In the genomic region with DNA sequence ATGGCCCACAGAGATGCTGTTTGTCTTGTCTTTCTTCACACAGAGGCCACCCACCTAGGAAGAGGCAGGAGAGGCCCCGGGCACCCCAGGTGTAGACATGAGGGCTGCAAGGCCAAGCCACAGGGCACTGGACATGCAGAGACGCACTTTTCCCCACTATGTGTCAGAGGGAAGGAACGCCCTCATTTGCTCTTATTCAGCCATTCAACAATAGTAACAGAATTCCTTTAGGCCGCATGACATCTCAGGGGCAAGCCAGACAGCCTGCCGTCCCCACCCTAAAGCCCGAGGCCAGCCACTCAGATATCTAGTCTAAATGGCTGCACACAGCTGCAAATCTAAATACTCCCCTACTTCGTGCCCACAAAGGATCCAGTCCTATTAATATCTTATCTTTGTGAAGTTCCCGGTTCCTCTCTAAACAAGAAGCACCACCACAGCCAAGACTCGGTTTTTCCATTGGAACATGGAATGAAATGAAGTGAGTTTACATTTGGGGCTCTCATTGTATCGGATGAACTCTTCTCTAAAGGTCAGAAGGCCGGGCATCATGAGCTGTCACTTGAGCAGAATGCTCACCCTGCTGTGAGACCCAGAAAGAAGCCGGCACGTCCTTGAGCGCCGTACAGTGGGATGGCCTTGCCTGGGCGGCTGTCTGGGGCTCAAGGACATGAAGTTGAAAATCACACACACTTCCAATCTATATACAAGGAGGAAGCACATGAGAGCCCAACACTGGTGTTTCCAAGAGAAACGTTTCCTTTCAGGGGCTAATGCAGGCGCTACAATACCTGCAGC, we compare ENCODE assay signal across 17 cellular contexts. TPM values are rescaled to one million over a fixed set of nuclear protein-coding genes. Genes with fewer than 3 reads are reported as not detected.
DNase-seq lines count a peak whose midpoint lies in the region; ATAC-seq and TF ChIP-seq lines count a peak whose summit lies in the region.
"Had no signal": no experiment of that assay in that cellular context is flagged by ENCODE, and none has a peak within 500 bp of the region (broad histone marks: within the 10 kb centered on the region; RNA-seq: fewer than 3 reads in every experiment).

No MANE protein-coding gene starts in this region.

- H3K4me1 ChIP-seq in SJSA1 (replicated peaks): peaks cover 45% of the 10 kb centered on the region
- peaks cover 7 to 38% (median 24%) of the 10 kb centered on the region in 4 donors for H3K4me1 ChIP-seq in transverse colon

- intact Hi-C loops in transverse colon (cut with DNase I; ENCODE audit: low total_unique reads): no loop called here

- H3K36me3 Mint-ChIP-seq in nephron (ENCODE audit: low read depth): peaks cover 33% of the 10 kb centered on the region
- H3K36me3 Mint-ChIP-seq: activated naive CD4-positive, alpha-beta T cell treated with anti-CD3 and anti-CD28 coated beads, Interleukin-2, amount 10 ng/mL, durations not matched to agents 7 days and 5 days; memory B cell; stimulated activated memory B cell treated with anti-CD40 and anti-IgM and Interleukin-4, amounts not matched to agents 10 μg/mL and 1 μg/mL and 100 μg/mL, for 72 hours had no signal

- H3K27me3 Mint-ChIP-seq in nephron (ENCODE audit: low read depth): peaks cover 6% of the 10 kb centered on the region

- H3K9me3 ChIP-seq in SJSA1 (replicated peaks) (no peaks in the 10 kb centered on the region), transverse colon (no peaks in the 10 kb centered on the region)
- H3K9me3 ChIP-seq: neutrophil had no signal

- H3K4me3 ChIP-seq in SJSA1 (no peak overlapping the region), fibroblast of villous mesenchyme (ENCODE audit: low read depth, low read length) (no peak overlapping the region), transverse colon (no peak overlapping the region)

- TF ChIP-seq CTCF in fibroblast of villous mesenchyme (IDR thresholded peaks at IDR 0.05; ENCODE audit: insufficient read depth, low read depth, low read length): no peak
- TF ChIP-seq CTCF in nephron (IDR thresholded peaks at IDR 0.05; ENCODE audit: unreplicated experiment in 3 of 3): no peak
- TF ChIP-seq CTCF in transverse colon (IDR thresholded peaks at IDR 0.05): no peak

- H3K4me1 Mint-ChIP-seq in nephron: peaks cover 31% of the 10 kb centered on the region
- H3K4me1 Mint-ChIP-seq: activated CD4-positive, alpha-beta T cell treated with anti-CD3 and anti-CD28 coated beads, Interleukin-2, amount 10 ng/mL, durations not matched to agents 24 days and 14 days; activated naive CD4-positive, alpha-beta T cell treated with anti-CD3 and anti-CD28 coated beads, Interleukin-2, amount 10 ng/mL, durations not matched to agents 7 days and 5 days; memory B cell; stimulated activated memory B cell treated with anti-CD40 and anti-IgM and Interleukin-4, amounts not matched to agents 10 μg/mL and 1 μg/mL and 100 μg/mL, for 72 hours had no signal

- H3K27ac Mint-ChIP-seq in nephron: peak overlapping the region in 2 of 3 experiments; percentile 12 to 19
- H3K27ac Mint-ChIP-seq: activated CD4-positive, alpha-beta T cell treated with anti-CD3 and anti-CD28 coated beads, Interleukin-2, amount 10 ng/mL, durations not matched to agents 24 days and 14 days; activated naive CD4-positive, alpha-beta T cell treated with anti-CD3 and anti-CD28 coated beads, Interleukin-2, amount 10 ng/mL, durations not matched to agents 7 days and 5 days; memory B cell; stimulated activated memory B cell treated with anti-CD40 and anti-IgM and Interleukin-4, amounts not matched to agents 10 μg/mL and 1 μg/mL and 100 μg/mL, for 72 hours had no signal

- peaks cover 3% of the 10 kb centered on the region for H3K9me3 Mint-ChIP-seq in nephron
- H3K9me3 Mint-ChIP-seq: activated CD4-positive, alpha-beta T cell treated with anti-CD3 and anti-CD28 coated beads, Interleukin-2, amount 10 ng/mL, durations not matched to agents 24 days and 14 days; activated naive CD4-positive, alpha-beta T cell treated with anti-CD3 and anti-CD28 coated beads, Interleukin-2, amount 10 ng/mL, durations not matched to agents 7 days and 5 days; memory B cell had no signal

- no peak for ATAC-seq in GM21367 (IDR thresholded peaks at IDR 0.05; ENCODE audit: unreplicated experiment)
- ATAC-seq: stimulated activated memory B cell treated with anti-CD40 and anti-IgM and Interleukin-4, amounts not matched to agents 10 μg/mL and 1 μg/mL and 100 μg/mL, for 72 hours had no signal

- DNase-seq in SJSA1 (ENCODE audit: low read depth in 1 of 2, low spot score in 2 of 2): peak; percentile 97 to 98
- DNase-seq in fibroblast of villous mesenchyme (ENCODE audit: low read depth): peak; percentile 57
- no peak for DNase-seq in transverse colon
- DNase-seq in NCI-H1694 (lab: John Stamatoyannopoulos, UW): no peak
- no peak for DNase-seq in HUDEP-2 (lab: John Stamatoyannopoulos, UW; ENCODE audit: unreplicated experiment in 76 of 76)
- DNase-seq: activated CD4-positive, alpha-beta T cell treated with anti-CD3 and anti-CD28 coated beads, Interleukin-2, amount 10 ng/mL, durations not matched to agents 24 days and 14 days; activated naive CD4-positive, alpha-beta T cell treated with anti-CD3 and anti-CD28 coated beads, Interleukin-2, amount 10 ng/mL, durations not matched to agents 7 days and 5 days; activated T-cell treated with anti-CD3 and anti-CD28 coated beads for 4 hours; effector memory CD4-positive, alpha-beta T cell; foreskin melanocyte; NCI-H1417 treated with DMSO at 0.1 percent for 48 hours; NCI-H446 had no signal

- no peak for TF ChIP-seq EP300 in transverse colon (IDR thresholded peaks at IDR 0.05; ENCODE audit: low read depth)

- H3K4me3 Mint-ChIP-seq in nephron: no peak overlapping the region
- H3K4me3 Mint-ChIP-seq: activated CD4-positive, alpha-beta T cell treated with anti-CD3 and anti-CD28 coated beads, Interleukin-2, amount 10 ng/mL, durations not matched to agents 24 days and 14 days; activated naive CD4-positive, alpha-beta T cell treated with anti-CD3 and anti-CD28 coated beads, Interleukin-2, amount 10 ng/mL, durations not matched to agents 7 days and 5 days; memory B cell; stimulated activated memory B cell treated with anti-CD40 and anti-IgM and Interleukin-4, amounts not matched to agents 10 μg/mL and 1 μg/mL and 100 μg/mL, for 72 hours had no signal

- TF ChIP-seq POLR2A in transverse colon (IDR thresholded peaks at IDR 0.05): no peak

- H3K27me3 ChIP-seq in SJSA1 (replicated peaks): no peaks in the 10 kb centered on the region
- H3K27me3 ChIP-seq in transverse colon: no peaks in the 10 kb centered on the region

- in situ Hi-C loops in transverse colon (cut with MboI; ENCODE audit: low pct_ligation_motif_present in 1 of 4, low pct_unique_long_range_greater_than_20kb in 1 of 4, low sequenced_read_pairs in 3 of 4): no loop called here

- peaks cover 19% of the 10 kb centered on the region for H3K36me3 ChIP-seq in SJSA1
- no peaks in the 10 kb centered on the region for H3K36me3 ChIP-seq in transverse colon
- H3K36me3 ChIP-seq: neutrophil had no signal

- H3K27ac ChIP-seq in SJSA1 (peak overlapping the region; percentile 58), transverse colon (peak overlapping the region; percentile 34 to 71 (median 54))
- H3K27ac ChIP-seq: neutrophil had no signal

- 48 to 69% methylated on average over 5 to 18 of the region's 18 CpGs for WGBS in transverse colon (ENCODE audit: low coverage in 1 of 2), 2 donors

RNA-seq across cellular contexts. Expression of a gene that starts 19.7 kb away (rescaled TPM):
- total RNA-seq in SJSA1 (2014; rRNA removed; shearing (Covaris generic)): 489 and 591 TPM in 2 replicates
- 1,391 and 1,673 TPM in 2 replicates for total RNA-seq in fibroblast of villous mesenchyme
- total RNA-seq in transverse colon: 100 to 1,000 TPM in 2 of 4 donors, 10 to 100 TPM in 2; 46.4 to 180 (median 99.2) TPM
- total RNA-seq: activated CD4-positive, alpha-beta T cell treated with anti-CD3 and anti-CD28 coated beads, Interleukin-2, amount 10 ng/mL, durations not matched to agents 24 days and 14 days had no signal

RNA-seq across cellular contexts. Expression of a gene that starts 19.9 kb away (rescaled TPM):
- total RNA-seq in SJSA1 (2014; rRNA removed; shearing (Covaris generic)): 677 and 741 TPM in 2 replicates
- 756 and 1,116 TPM in 2 replicates for total RNA-seq in fibroblast of villous mesenchyme
- 100 to 1,000 TPM in 2 of 4 donors, 10 to 100 TPM in 2; 75.1 to 322 (median 115) TPM for total RNA-seq in transverse colon
- total RNA-seq: activated CD4-positive, alpha-beta T cell treated with anti-CD3 and anti-CD28 coated beads, Interleukin-2, amount 10 ng/mL, durations not matched to agents 24 days and 14 days had no signal

Comparison
In these comparisons a context has a peak if more than half of its experiments do, and no peak if none do; other contexts are left out.
1. DNase-seq: peak in SJSA1 (2 of 2) and fibroblast of villous mesenchyme (single experiment); none in transverse colon (single experiment), NCI-H1694 (single experiment) and HUDEP-2 (0 of 76).